In the genomic region with DNA sequence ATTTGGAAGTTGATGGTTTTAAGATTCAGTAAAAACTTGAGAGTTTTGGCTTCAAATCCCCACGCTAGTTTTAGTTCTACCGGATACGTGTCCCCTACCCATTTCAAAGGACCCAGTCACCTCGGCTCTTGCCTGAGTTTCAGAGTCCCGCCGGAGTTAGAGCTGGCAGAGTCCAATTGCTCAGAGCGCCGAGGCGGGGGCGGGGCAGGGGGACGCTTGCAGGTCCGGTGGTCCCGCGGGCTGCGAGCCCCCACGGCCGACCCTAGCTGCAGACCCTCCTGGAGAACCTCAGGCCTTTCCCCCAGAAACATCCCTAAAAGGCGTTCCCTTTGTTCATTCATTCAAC, we compare ENCODE assay signal across 8 cellular contexts.
A peak's percentile ranks its signal among the peaks of the same experiment; 100 is the strongest.
DNase-seq lines count a peak whose midpoint lies in the region; ATAC-seq, FAIRE-seq and TF ChIP-seq lines count a peak whose summit lies in the region.

No MANE protein-coding gene starts in this region.

- H3K4me1 ChIP-seq in ACC112 (ENCODE audit: control insufficient read depth, insufficient read depth, low read length, unreplicated experiment): peaks cover 23% of the 10 kb centered on the region

- in situ Hi-C loops in brain microvascular endothelial cell (cut with HindIII; ENCODE audit: low pct_ligation_motif_present, low sequenced_read_pairs): no loop called here

- peaks cover 8% of the 10 kb centered on the region for H3K36me3 Mint-ChIP-seq in T-helper 2 cell treated with Interferon-gamma antibody and Interleukin-4, amounts not matched to agents 5 μg/mL and 100 μg/mL, for 36 hours (ENCODE audit: low read depth)

- H3K36me3 ChIP-seq in ACC112 (ENCODE audit: insufficient read depth, low read length) (no peaks in the 10 kb centered on the region), brain microvascular endothelial cell (replicated peaks) (no peaks in the 10 kb centered on the region)

- peak overlapping the region; percentile 97 for H2AFZ ChIP-seq in ACC112 (ENCODE audit: low read length, unreplicated experiment)

- FAIRE-seq in GM19239 (lab: Jason Lieb, UNC): peak; percentile 74

- H3K27ac Mint-ChIP-seq in T-helper 2 cell treated with Interferon-gamma antibody and Interleukin-4, amounts not matched to agents 5 μg/mL and 100 μg/mL, for 36 hours: peak overlapping the region; percentile 92

- H3K4me3 Mint-ChIP-seq in T-helper 2 cell treated with Interferon-gamma antibody and Interleukin-4, amounts not matched to agents 5 μg/mL and 100 μg/mL, for 36 hours: peak overlapping the region; percentile 96

- TF ChIP-seq CTCF in brain microvascular endothelial cell (IDR thresholded peaks at IDR 0.05; ENCODE audit: low read depth, low read length, missing control alignments): no peak

- peaks cover 29% of the 10 kb centered on the region for H3K4me1 Mint-ChIP-seq in T-helper 2 cell treated with Interferon-gamma antibody and Interleukin-4, amounts not matched to agents 5 μg/mL and 100 μg/mL, for 36 hours (ENCODE audit: low read depth)

- H3K79me2 ChIP-seq in ACC112 (ENCODE audit: control insufficient read depth, insufficient read depth, low read length, unreplicated experiment): peaks cover 22% of the 10 kb centered on the region

- no peaks in the 10 kb centered on the region for H3K27me3 ChIP-seq in ACC112 (ENCODE audit: insufficient read depth, low read length)
- H3K27me3 ChIP-seq in brain microvascular endothelial cell (replicated peaks): no peaks in the 10 kb centered on the region

- no peaks in the 10 kb centered on the region for H3K9me3 Mint-ChIP-seq in T-helper 2 cell treated with Interferon-gamma antibody and Interleukin-4, amounts not matched to agents 5 μg/mL and 100 μg/mL, for 36 hours

- H3K4me3 ChIP-seq in ACC112 (ENCODE audit: low read depth, low read length) (peak overlapping the region; percentile 85), brain microvascular endothelial cell (ENCODE audit: low read depth, low read length) (peak overlapping the region; percentile 93)

- DNase-seq in GM19239 (ENCODE audit: insufficient read length, low spot score): no peak
- DNase-seq in T-helper 2 cell treated with Interferon-gamma antibody and Interleukin-4, amounts not matched to agents 5 μg/mL and 100 μg/mL, for 36 hours (ENCODE audit: low spot score): peak; percentile 19
- DNase-seq in brain microvascular endothelial cell: no peak
- peak; percentile 57 for DNase-seq in kidney glomerular epithelial cell (lab: John Stamatoyannopoulos, UW)
- peak; percentile 9 to 18 for DNase-seq in stimulated activated CD4-positive, alpha-beta T cell treated with anti-CD3 and anti-CD28 coated beads, Interleukin-1b, Interleukin-23, amount 100 ng/mL, for 4 hours (ENCODE audit: low read depth in 2 of 2)
- DNase-seq in dedifferentiated amniotic fluid mesenchymal stem cell (ENCODE audit: extremely low spot score): no peak

- H3K27ac ChIP-seq in ACC112 (ENCODE audit: low read depth, low read length): peak overlapping the region; percentile 88
- peak overlapping the region; percentile 90 for H3K27ac ChIP-seq in brain microvascular endothelial cell

- H3K27me3 Mint-ChIP-seq in T-helper 2 cell treated with Interferon-gamma antibody and Interleukin-4, amounts not matched to agents 5 μg/mL and 100 μg/mL, for 36 hours (ENCODE audit: low read depth): no peaks in the 10 kb centered on the region

- ATAC-seq in HG03565 (IDR thresholded peaks at IDR 0.05; ENCODE audit: unreplicated experiment): peak; percentile 17

Comparison
In these comparisons a context has a peak if more than half of its experiments do, and no peak if none do; other contexts are left out.
1. DNase-seq: peak in T-helper 2 cell treated with Interferon-gamma antibody and Interleukin-4, amounts not matched to agents 5 μg/mL and 100 μg/mL, for 36 hours (single experiment), kidney glomerular epithelial cell (single experiment) and stimulated activated CD4-positive, alpha-beta T cell treated with anti-CD3 and anti-CD28 coated beads, Interleukin-1b, Interleukin-23, amount 100 ng/mL, for 4 hours (2 of 2); none in GM19239 (single experiment), brain microvascular endothelial cell (single experiment) and dedifferentiated amniotic fluid mesenchymal stem cell (single experiment).